16 cellular contexts compared by ENCODE assay signal in genomic region chr9:115261656-115262081, GRCh38.
DNase-seq lines count a peak whose midpoint lies in the region; ATAC-seq, FAIRE-seq and TF ChIP-seq lines count a peak whose summit lies in the region.
"Had no signal": no experiment of that assay in that cellular context is flagged by ENCODE, and none has a peak within 500 bp of the region (broad histone marks: within the 10 kb centered on the region; RNA-seq: fewer than 3 reads in every experiment).

No MANE protein-coding gene starts in this region.

- H3K4me1 ChIP-seq in astrocyte (ENCODE audit: insufficient read depth, low read length) (peaks cover 27% of the 10 kb centered on the region), osteoblast (ENCODE audit: insufficient read depth, low read length) (peaks cover 54% of the 10 kb centered on the region), body of pancreas (no peaks in the 10 kb centered on the region)
- H3K4me1 ChIP-seq: testis had no signal

- no peaks in the 10 kb centered on the region for H3K27me3 Mint-ChIP-seq in astrocyte (ENCODE audit: low read depth, unreplicated experiment)

- H3K36me3 ChIP-seq in astrocyte (ENCODE audit: insufficient read depth, low read length) (no peaks in the 10 kb centered on the region), osteoblast (ENCODE audit: insufficient read depth, low read length) (no peaks in the 10 kb centered on the region), body of pancreas (replicated peaks in 1 of 2; ENCODE audit: insufficient read depth in 1 of 2, low read depth in 2 of 2) (no peaks in the 10 kb centered on the region)

- ATAC-seq in body of pancreas = no peak
- ATAC-seq: activated naive CD4-positive, alpha-beta T cell treated with anti-CD3 and anti-CD28 coated beads, Interleukin-2, amount 50 U/mL, for 72 hours; Panc1; T-helper 17 cell had no signal

- H3K27ac Mint-ChIP-seq in astrocyte (ENCODE audit: unreplicated experiment) = peak overlapping the region; percentile 58
- H3K27ac Mint-ChIP-seq: activated naive CD4-positive, alpha-beta T cell treated with anti-CD3 and anti-CD28 coated beads, Interleukin-2, amount 50 U/mL, for 72 hours; endodermal cell; T-helper 17 cell had no signal

- no peak overlapping the region for H3K4me2 ChIP-seq in astrocyte (ENCODE audit: low read length)
- H3K4me2 ChIP-seq in osteoblast (ENCODE audit: insufficient read depth, low read length) = no peak overlapping the region

- no peak overlapping the region for H3K4me3 ChIP-seq in astrocyte (ENCODE audit: insufficient read depth, low read depth, low read length)
- no peak overlapping the region for H3K4me3 ChIP-seq in osteoblast (ENCODE audit: insufficient read depth, low read length)
- H3K4me3 ChIP-seq in body of pancreas = no peak overlapping the region
- H3K4me3 ChIP-seq: testis had no signal

- no peak for FAIRE-seq in astrocyte (lab: Jason Lieb, UNC)
- FAIRE-seq: GM19239 had no signal

- H3K4me1 Mint-ChIP-seq in astrocyte (ENCODE audit: low read depth, unreplicated experiment) = peaks cover 35% of the 10 kb centered on the region
- H3K4me1 Mint-ChIP-seq: endodermal cell, T-helper 17 cell had no signal

- H3K79me2 ChIP-seq in astrocyte (ENCODE audit: insufficient read depth, low read length) = no peaks in the 10 kb centered on the region
- no peaks in the 10 kb centered on the region for H3K79me2 ChIP-seq in osteoblast (ENCODE audit: insufficient read depth, low read length)

- H3K9me3 ChIP-seq in astrocyte (ENCODE audit: insufficient read depth, low read depth, low read length) (no peaks in the 10 kb centered on the region), osteoblast (ENCODE audit: low read depth, low read length) (no peaks in the 10 kb centered on the region), body of pancreas (no peaks in the 10 kb centered on the region)
- H3K9me3 ChIP-seq: testis had no signal

- H2AFZ ChIP-seq in astrocyte (ENCODE audit: low read depth, low read length) (no peak overlapping the region), osteoblast (ENCODE audit: low read length) (no peak overlapping the region)

- H3K9me3 Mint-ChIP-seq in astrocyte (ENCODE audit: unreplicated experiment) = peaks cover 7% of the 10 kb centered on the region
- H3K9me3 Mint-ChIP-seq: endodermal cell had no signal

- H3K27me3 ChIP-seq in astrocyte (ENCODE audit: insufficient read depth, low read length) (no peaks in the 10 kb centered on the region), osteoblast (ENCODE audit: insufficient read depth, low read length) (no peaks in the 10 kb centered on the region), body of pancreas (no peaks in the 10 kb centered on the region)
- H3K27me3 ChIP-seq: testis had no signal

- H3K27ac ChIP-seq in astrocyte (ENCODE audit: low read depth, low read length) (peak overlapping the region; percentile 68), osteoblast (ENCODE audit: low read depth, low read length) (peak overlapping the region; percentile 85), body of pancreas (no peak overlapping the region)
- H3K27ac ChIP-seq: C4-2B, testis had no signal

- no peak for TF ChIP-seq POLR2A in body of pancreas (IDR thresholded peaks at IDR 0.05)

- H3K9ac ChIP-seq in astrocyte (ENCODE audit: low read length) = no peak overlapping the region

- H3K4me3 Mint-ChIP-seq in astrocyte (ENCODE audit: unreplicated experiment) = no peak overlapping the region
- H3K4me3 Mint-ChIP-seq: endodermal cell, T-helper 17 cell had no signal

- TF ChIP-seq CTCF in astrocyte (IDR thresholded peaks at IDR 0.05; ENCODE audit: insufficient read depth, low read depth, low read length) = no peak
- TF ChIP-seq CTCF in osteoblast (IDR thresholded peaks at IDR 0.05; ENCODE audit: extremely low read depth, low read depth, low read length) = no peak
- TF ChIP-seq CTCF in body of pancreas (IDR thresholded peaks at IDR 0.05) = no peak

- intact Hi-C loops in body of pancreas (cut with DNase I) = no loop called here

- H4K20me1 ChIP-seq in astrocyte (ENCODE audit: insufficient read depth, low read length) (no peaks in the 10 kb centered on the region), osteoblast (ENCODE audit: insufficient read depth, low read length) (no peaks in the 10 kb centered on the region)

- DNase-seq in EL = peak; percentile 76
- DNase-seq in LHCN-M2 (ENCODE audit: low read depth) = peak; percentile 68
- DNase-seq in astrocyte (ENCODE audit: low read depth) = peak; percentile 40
- DNase-seq in osteoblast (ENCODE audit: insufficient read length, low spot score, missing footprints) = peak; percentile 55
- no peak for DNase-seq in GDM1 (lab: John Stamatoyannopoulos, UW)
- DNase-seq in body of pancreas = no peak
- no peak for DNase-seq in activated CD4-positive, CD25-positive, alpha-beta regulatory T cell treated with anti-CD3 and anti-CD28 coated beads, Interleukin-2, amount 50 U/mL, for 72 hours
- DNase-seq: activated CD8-positive, alpha-beta memory T cell treated with anti-CD3 and anti-CD28 coated beads, Interleukin-2, amount 50 U/mL, for 4 hours; endodermal cell; MV-4-11; T-helper 17 cell; testis had no signal

- no peaks in the 10 kb centered on the region for H3K36me3 Mint-ChIP-seq in astrocyte (ENCODE audit: low read depth, unreplicated experiment)
- H3K36me3 Mint-ChIP-seq: activated naive CD4-positive, alpha-beta T cell treated with anti-CD3 and anti-CD28 coated beads, Interleukin-2, amount 50 U/mL, for 72 hours had no signal

Comparison
In these comparisons a context has a peak if more than half of its experiments do, and no peak if none do; other contexts are left out.
1. DNase-seq: peak in EL (single experiment), LHCN-M2 (single experiment), astrocyte (single experiment) and osteoblast (single experiment); none in GDM1 (single experiment), body of pancreas (0 of 4) and activated CD4-positive, CD25-positive, alpha-beta regulatory T cell treated with anti-CD3 and anti-CD28 coated beads, Interleukin-2, amount 50 U/mL, for 72 hours (single experiment).
2. H3K27ac ChIP-seq: peak in astrocyte (single experiment) and osteoblast (single experiment); none in body of pancreas (0 of 4).